Comparison of ENCODE assay signal across 16 cellular contexts in genomic region chr22:40240160-40240559, GRCh38.
DNase-seq lines count a peak whose midpoint lies in the region; ATAC-seq and TF ChIP-seq lines count a peak whose summit lies in the region.
"Had no signal": no experiment of that assay in that cellular context is flagged by ENCODE, and none has a peak within 500 bp of the region (broad histone marks: within the 10 kb centered on the region; RNA-seq: fewer than 3 reads in every experiment).

No MANE protein-coding gene starts in this region.

- peak overlapping the region; percentile 39 for H3K4me2 ChIP-seq in mammary epithelial cell (ENCODE audit: insufficient read depth, low read depth, low read length)
- no peak overlapping the region for H3K4me2 ChIP-seq in trophoblast cell (ENCODE audit: low read length)

- in situ Hi-C loops in mammary epithelial cell (cut with MboI; ENCODE audit: low sequenced_read_pairs in 2 of 2): no loop called here

- H4K8ac ChIP-seq in trophoblast cell (ENCODE audit: low read depth, low read length): no peak overlapping the region

- H3K9ac ChIP-seq in mammary epithelial cell (ENCODE audit: insufficient read depth, low read length) (no peak overlapping the region), trophoblast cell (ENCODE audit: low read length) (no peak overlapping the region)

- H3K23ac ChIP-seq in trophoblast cell (ENCODE audit: low read length): peak overlapping the region; percentile 90

- no peak overlapping the region for H3K4me3 ChIP-seq in HEK293 (ENCODE audit: low read depth, low read length)
- H3K4me3 ChIP-seq in mammary epithelial cell (replicated peaks in 1 of 3; ENCODE audit: insufficient read depth in 1 of 3, low read depth in 2 of 3, low read length in 3 of 3): peak overlapping the region in 1 of 3 experiments; percentile 13
- H3K4me3 ChIP-seq in trophoblast cell (ENCODE audit: low read depth, low read length): no peak overlapping the region
- no peak overlapping the region for H3K4me3 ChIP-seq in body of pancreas
- H3K4me3 ChIP-seq in right cardiac atrium (ENCODE audit: low read length): no peak overlapping the region
- H3K4me3 ChIP-seq: GM12878 had no signal

- no peaks in the 10 kb centered on the region for H4K20me1 ChIP-seq in mammary epithelial cell (ENCODE audit: insufficient read depth, low read length)

- H2AK5ac ChIP-seq in trophoblast cell (ENCODE audit: low read length): no peak overlapping the region

- peaks cover 14% of the 10 kb centered on the region for H3K4me1 ChIP-seq in HEK293 (ENCODE audit: control insufficient read depth, insufficient read depth, low read length)
- peaks cover 55% of the 10 kb centered on the region for H3K4me1 ChIP-seq in mammary epithelial cell (ENCODE audit: insufficient read depth, low read length)
- peaks cover 0 to 3% of the 10 kb centered on the region in 2 experiments for H3K4me1 ChIP-seq in trophoblast cell (ENCODE audit: control insufficient read depth in 1 of 2, insufficient read depth in 2 of 2, low read length in 2 of 2)
- H3K4me1 ChIP-seq in body of pancreas: peaks cover 38% of the 10 kb centered on the region
- H3K4me1 ChIP-seq in right cardiac atrium (ENCODE audit: control insufficient read depth, insufficient read depth, low read length): peaks cover 24% of the 10 kb centered on the region

- WGBS in mammary epithelial cell (ENCODE audit: low coverage, missing lambda C conversion rate): 79% methylated on average over 3 of the region's 3 CpGs
- WGBS in trophoblast cell (ENCODE audit: extremely low coverage, insufficient coverage, insufficient read length): no CpG with 5 or more reads among the region's 3 CpGs
- 30 to 37% methylated on average over 3 of the region's 3 CpGs for WGBS in body of pancreas, 2 donors
- WGBS in right cardiac atrium: 72% methylated on average over 3 of the region's 3 CpGs

- peak; percentile 33 for DNase-seq in activated CD8-positive, alpha-beta memory T cell treated with anti-CD3 and anti-CD28 coated beads for 24 hours
- no peak for DNase-seq in activated CD8-positive, alpha-beta memory T cell treated with anti-CD3 and anti-CD28 coated beads, Interleukin-2, amount 50 U/mL, for 4 hours
- DNase-seq in mammary epithelial cell (no peak), trophoblast cell (no peak), body of pancreas (no peak), right cardiac atrium (no peak)
- no peak for DNase-seq in stimulated activated CD4-positive, alpha-beta T cell treated with anti-CD3 and anti-CD28 coated beads, Interleukin-12 subunit alpha, Interleukin-12 subunit beta, amount 100 ng/mL, for 4 hours
- DNase-seq: ACHN, cortex of kidney, erythroblast, GOT3, NCI-H1694, NCI-H510A treated with DMSO at 0.1 percent for 48 hours, occipital lobe had no signal

- H3K4ac ChIP-seq in trophoblast cell (ENCODE audit: low read depth, low read length): no peak overlapping the region

- ATAC-seq in body of pancreas (no peak), right cardiac atrium (no peak)

- CTCF ChIA-PET in HEK293 (lab: Yijun Ruan, JAX) (no interaction called here), mammary epithelial cell (lab: Charles Lee; ENCODE audit: low non-redundant PET) (interaction anchor here (0.6 kb wide), 1 partner anchor 18 kb away, joined by 4 read pairs; no protein-coding TSS in a partner anchor)

- H2AFZ ChIP-seq in mammary epithelial cell (ENCODE audit: low read depth, low read length): no peak overlapping the region
- H2AFZ ChIP-seq in trophoblast cell (ENCODE audit: insufficient read depth, low read length, poor library complexity): no peak overlapping the region

- H4K12ac ChIP-seq in trophoblast cell (ENCODE audit: low read depth, low read length): no peak overlapping the region

- TF ChIP-seq CTCF in HEK293 (tag by site-specific recombination; IDR thresholded peaks at IDR 0.05) (no peak), mammary epithelial cell (conservative IDR thresholded peaks at IDR 0.05 in 1 of 2, IDR thresholded peaks at IDR 0.05 in 1 of 2; ENCODE audit: extremely low read depth in 1 of 2, insufficient read depth in 1 of 2, low read depth in 1 of 2, low read length in 2 of 2) (no peak), body of pancreas (IDR thresholded peaks at IDR 0.05) (no peak)

- peaks cover 80% of the 10 kb centered on the region for H3K79me2 ChIP-seq in mammary epithelial cell (ENCODE audit: insufficient read depth, low read length)
- no peaks in the 10 kb centered on the region for H3K79me2 ChIP-seq in trophoblast cell (ENCODE audit: control insufficient read depth, insufficient read depth, low read length, poor library complexity)

- H2BK120ac ChIP-seq in trophoblast cell (ENCODE audit: insufficient read depth, low read length, poor library complexity): no peak overlapping the region

- H3K18ac ChIP-seq in trophoblast cell (ENCODE audit: low read length): no peak overlapping the region

- no TSS peak for BruUV-seq in mammary epithelial cell (replicated peaks; lab: Mats Ljungman, UMichigan)

- H3K14ac ChIP-seq in trophoblast cell (ENCODE audit: low read length): no peak overlapping the region

- no peak overlapping the region for H3K27ac ChIP-seq in HEK293 (ENCODE audit: extremely low read depth, low read depth, low read length)
- H3K27ac ChIP-seq in mammary epithelial cell (ENCODE audit: insufficient read depth, low read depth, low read length): peak overlapping the region; percentile 59
- no peak overlapping the region for H3K27ac ChIP-seq in trophoblast cell (ENCODE audit: low read depth, low read length)
- no peak overlapping the region for H3K27ac ChIP-seq in body of pancreas
- H3K27ac ChIP-seq in right cardiac atrium (ENCODE audit: low read length): no peak overlapping the region

- no peaks in the 10 kb centered on the region for H3K36me3 ChIP-seq in HEK293 (ENCODE audit: control insufficient read depth in 2 of 2, insufficient read depth in 1 of 2, low read length in 2 of 2)
- H3K36me3 ChIP-seq in mammary epithelial cell (ENCODE audit: insufficient read depth, low read length): no peaks in the 10 kb centered on the region
- peaks cover 0 to 4% of the 10 kb centered on the region in 2 experiments for H3K36me3 ChIP-seq in trophoblast cell (ENCODE audit: control insufficient read depth in 1 of 2, insufficient read depth in 2 of 2, low read length in 2 of 2)
- no peaks in the 10 kb centered on the region for H3K36me3 ChIP-seq in body of pancreas (replicated peaks in 1 of 2; ENCODE audit: insufficient read depth in 1 of 2, low read depth in 2 of 2)

- no peak for TF ChIP-seq POLR2A in body of pancreas (IDR thresholded peaks at IDR 0.05)

- H4K91ac ChIP-seq in trophoblast cell (ENCODE audit: low read depth, low read length): no peak overlapping the region

- H3K79me1 ChIP-seq in trophoblast cell (ENCODE audit: low read length): no peaks in the 10 kb centered on the region

- dilution Hi-C loops in mammary epithelial cell (cut with HindIII; ENCODE audit: low sequenced_read_pairs): no loop called here

- POLR2A ChIA-PET in HEK293 (lab: Yijun Ruan, JAX): no interaction called here

- H3K27me3 ChIP-seq in mammary epithelial cell (ENCODE audit: insufficient read depth, low read length): no peaks in the 10 kb centered on the region
- no peaks in the 10 kb centered on the region for H3K27me3 ChIP-seq in trophoblast cell (ENCODE audit: insufficient read depth, low read length)
- H3K27me3 ChIP-seq in body of pancreas: no peaks in the 10 kb centered on the region
- no peaks in the 10 kb centered on the region for H3K27me3 ChIP-seq in right cardiac atrium (ENCODE audit: control insufficient read depth, insufficient read depth)

- H3K9me3 ChIP-seq in HEK293 (ENCODE audit: control insufficient read depth, insufficient read depth, low read depth, low read length) (no peaks in the 10 kb centered on the region), mammary epithelial cell (replicated peaks; ENCODE audit: insufficient read depth, low read length) (no peaks in the 10 kb centered on the region), trophoblast cell (ENCODE audit: insufficient read depth, low read depth, low read length) (no peaks in the 10 kb centered on the region), body of pancreas (no peaks in the 10 kb centered on the region), right cardiac atrium (ENCODE audit: control insufficient read depth, low read length) (no peaks in the 10 kb centered on the region)

- intact Hi-C loops in mammary epithelial cell (cut with micrococcal nuclease) (no loop called here), body of pancreas (cut with DNase I) (no loop called here), right cardiac atrium (cut with DNase I) (no loop called here)

- H2BK12ac ChIP-seq in trophoblast cell (ENCODE audit: low read length): no peak overlapping the region

- H2BK5ac ChIP-seq in trophoblast cell (ENCODE audit: low read depth, low read length, poor library complexity): no peak overlapping the region

TF ChIP-seq in HEK293, 187 proteins besides CTCF, POLR2A, EP300 and RAD21 (continues in another document):
- TF ChIP-seq OVOL3 (tag by site-specific recombination; IDR thresholded peaks at IDR 0.05) (no peak), ZNF391 (tag by site-specific recombination; IDR thresholded peaks at IDR 0.05; ENCODE audit: borderline replicate concordance, low read depth) (no peak), ZNF843 (tag by site-specific recombination; IDR thresholded peaks at IDR 0.05) (no peak), KLF9 (tag by site-specific recombination; IDR thresholded peaks at IDR 0.05; ENCODE audit: low read depth) (no peak), YY2 (tag by site-specific recombination; IDR thresholded peaks at IDR 0.05) (no peak), KLF17 (tag by site-specific recombination; IDR thresholded peaks at IDR 0.05) (no peak), ZIC2 (tag by site-specific recombination; IDR thresholded peaks at IDR 0.05) (peak; percentile 20; the same call in 1 of the 2 replicates), ZNF16 (tag by site-specific recombination; IDR thresholded peaks at IDR 0.05; ENCODE audit: low read depth) (no peak), ZNF76 (tag by site-specific recombination; IDR thresholded peaks at IDR 0.05; ENCODE audit: borderline replicate concordance, low read depth) (no peak), ZNF366 (tag by site-specific recombination; conservative IDR thresholded peaks at IDR 0.05) (no peak), OSR2 (tag by site-specific recombination; IDR thresholded peaks at IDR 0.05) (no peak), ZBTB17 (tag by site-specific recombination; IDR thresholded peaks at IDR 0.05) (no peak), SCRT2 (tag by site-specific recombination; IDR thresholded peaks at IDR 0.05) (no peak), ZNF660 (tag by site-specific recombination; IDR thresholded peaks at IDR 0.05) (no peak)
